Comparison of ENCODE assay signal across 1 cellular context in genomic region chr13:110616103-110617101, GRCh38.
TF ChIP-seq lines count a peak whose summit lies in the region.

No MANE protein-coding gene starts in this region.

TF ChIP-seq in GM23338, 12 proteins besides CTCF, POLR2A, EP300 and RAD21 (continued from another document):
- no peak for TF ChIP-seq ETS1 (IDR thresholded peaks at IDR 0.05)
- no peak for TF ChIP-seq ZNF114 (CRISPR knock-in tag; IDR thresholded peaks at IDR 0.05)
- TF ChIP-seq POLR2AphosphoS5 (IDR thresholded peaks at IDR 0.05; ENCODE audit: low read depth), result no peak
- no peak for TF ChIP-seq EZH2 (IDR thresholded peaks at IDR 0.05; ENCODE audit: low read depth, unreplicated experiment)
- TF ChIP-seq CREB1 (CRISPR knock-in tag; IDR thresholded peaks at IDR 0.05; ENCODE audit: low read depth), result no peak
- no peak for TF ChIP-seq NANOG (IDR thresholded peaks at IDR 0.05; ENCODE audit: borderline replicate concordance)
